In genomic region chr9:137383453-137384115, GRCh38 we compare ENCODE assay signal across 19 cellular contexts. TPM values are rescaled to one million over a fixed set of nuclear protein-coding genes. Genes with fewer than 3 reads are reported as not detected.
DNase-seq lines count a peak whose midpoint lies in the region; ATAC-seq and TF ChIP-seq lines count a peak whose summit lies in the region.
"Had no signal": no experiment of that assay in that cellular context is flagged by ENCODE, and none has a peak within 500 bp of the region (broad histone marks: within the 10 kb centered on the region; RNA-seq: fewer than 3 reads in every experiment).

No MANE protein-coding gene starts in this region.

- H3K4me1 Mint-ChIP-seq in Calu3 (ENCODE audit: low read depth, unreplicated experiment), result no peaks in the 10 kb centered on the region

- CTCF ChIA-PET in Calu3 (lab: Charles Lee), result no interaction called here

- ATAC-seq in right cardiac atrium (no peak), upper lobe of right lung (no peak), HG03095 (IDR thresholded peaks at IDR 0.05; ENCODE audit: unreplicated experiment) (no peak)
- ATAC-seq: activated CD8-positive, alpha-beta T cell treated with anti-CD3 and anti-CD28 coated beads for 36 hours; activated T-cell treated with anti-CD3 and anti-CD28 coated beads, Interleukin-2, amount 50 U/mL, for 72 hours; naive thymus-derived CD8-positive, alpha-beta T cell had no signal

- no peaks in the 10 kb centered on the region for H3K27me3 Mint-ChIP-seq in Calu3 (ENCODE audit: unreplicated experiment)
- H3K27me3 Mint-ChIP-seq: activated CD8-positive, alpha-beta T cell treated with anti-CD3 and anti-CD28 coated beads for 36 hours; IgD-negative memory B cell; naive thymus-derived CD8-positive, alpha-beta T cell had no signal

- TF ChIP-seq CTCF in right atrium auricular region (IDR thresholded peaks at IDR 0.05) (no peak), upper lobe of right lung (IDR thresholded peaks at IDR 0.05) (no peak), Calu3 (IDR thresholded peaks at IDR 0.05; ENCODE audit: unreplicated experiment) (no peak)

- H3K27me3 ChIP-seq in right atrium auricular region (no peaks in the 10 kb centered on the region), right cardiac atrium (ENCODE audit: control insufficient read depth, insufficient read depth) (no peaks in the 10 kb centered on the region), upper lobe of right lung (no peaks in the 10 kb centered on the region)
- H3K27me3 ChIP-seq: esophagus squamous epithelium had no signal

- H3K9me3 Mint-ChIP-seq in Calu3 (ENCODE audit: low read depth, unreplicated experiment), result no peaks in the 10 kb centered on the region
- H3K9me3 Mint-ChIP-seq: activated CD8-positive, alpha-beta T cell treated with anti-CD3 and anti-CD28 coated beads for 36 hours; activated T-cell treated with anti-CD3 and anti-CD28 coated beads, Interleukin-2, amount 50 U/mL, for 72 hours; IgD-negative memory B cell; naive thymus-derived CD8-positive, alpha-beta T cell had no signal

- H3K36me3 Mint-ChIP-seq in Calu3 (ENCODE audit: insufficient read depth, unreplicated experiment), result peaks cover 14% of the 10 kb centered on the region
- H3K36me3 Mint-ChIP-seq: IgD-negative memory B cell had no signal

- no peak overlapping the region for H3K4me3 ChIP-seq in right atrium auricular region
- H3K4me3 ChIP-seq in right cardiac atrium (ENCODE audit: low read length), result no peak overlapping the region
- no peak overlapping the region for H3K4me3 ChIP-seq in upper lobe of right lung
- H3K4me3 ChIP-seq: esophagus squamous epithelium had no signal

- H3K27ac ChIP-seq in right atrium auricular region (no peak overlapping the region), right cardiac atrium (ENCODE audit: low read length) (no peak overlapping the region), upper lobe of right lung (no peak overlapping the region)
- H3K27ac ChIP-seq: esophagus squamous epithelium had no signal

- H3K9me3 ChIP-seq in right atrium auricular region (no peaks in the 10 kb centered on the region), right cardiac atrium (ENCODE audit: control insufficient read depth, low read length) (no peaks in the 10 kb centered on the region), upper lobe of right lung (no peaks in the 10 kb centered on the region)
- H3K9me3 ChIP-seq: Caco-2, esophagus squamous epithelium had no signal

- H3K27ac Mint-ChIP-seq in Calu3 (ENCODE audit: unreplicated experiment), result no peak overlapping the region
- H3K27ac Mint-ChIP-seq: activated CD8-positive, alpha-beta T cell treated with anti-CD3 and anti-CD28 coated beads for 36 hours; activated T-cell treated with anti-CD3 and anti-CD28 coated beads, Interleukin-2, amount 50 U/mL, for 72 hours; IgD-negative memory B cell had no signal

- peaks cover 0 to 17% of the 10 kb centered on the region in 2 donors for H3K4me1 ChIP-seq in right atrium auricular region
- H3K4me1 ChIP-seq in right cardiac atrium (ENCODE audit: control insufficient read depth, insufficient read depth, low read length), result no peaks in the 10 kb centered on the region
- peaks cover 7% of the 10 kb centered on the region for H3K4me1 ChIP-seq in upper lobe of right lung
- H3K4me1 ChIP-seq: Caco-2 had no signal

- 80% methylated on average over 28 of the region's 28 CpGs for WGBS in right cardiac atrium

- intact Hi-C loops in cardiac septum (cut with DNase I) (no loop called here), right cardiac atrium (cut with DNase I) (no loop called here), upper lobe of right lung (cut with DNase I) (no loop called here), Calu3 (cut with micrococcal nuclease; ENCODE audit: unreplicated experiment) (no loop called here)

- H3K4me3 Mint-ChIP-seq in Calu3 (ENCODE audit: low read depth, unreplicated experiment), result no peak overlapping the region
- H3K4me3 Mint-ChIP-seq: activated CD8-positive, alpha-beta T cell treated with anti-CD3 and anti-CD28 coated beads for 36 hours; activated T-cell treated with anti-CD3 and anti-CD28 coated beads, Interleukin-2, amount 50 U/mL, for 72 hours; IgD-negative memory B cell had no signal

- BruUV-seq in Calu3 (replicated peaks; lab: Mats Ljungman, UMichigan), result no TSS peak

- H3K36me3 ChIP-seq in right atrium auricular region, result no peaks in the 10 kb centered on the region
- H3K36me3 ChIP-seq in upper lobe of right lung, result no peaks in the 10 kb centered on the region

- peak; percentile 63 for DNase-seq in cardiac septum (ENCODE audit: low spot score)
- DNase-seq in right atrium auricular region (ENCODE audit: low spot score), result no peak
- peak; percentile 81 for DNase-seq in NCI-H69 (lab: John Stamatoyannopoulos, UW)
- peak; percentile 10 to 52 (median 34) for DNase-seq in right cardiac atrium
- DNase-seq in upper lobe of right lung, result peak; percentile 60
- no peak for DNase-seq in stimulated activated CD4-positive, alpha-beta T cell treated with anti-CD3 and anti-CD28 coated beads, Interleukin-15, amount 100 ng/mL, for 24 hours
- DNase-seq in Calu3, result no peak
- DNase-seq: activated CD8-positive, alpha-beta T cell treated with anti-CD3 and anti-CD28 coated beads for 36 hours; activated T-cell treated with anti-CD3 and anti-CD28 coated beads, Interleukin-2, amount 50 U/mL, for 72 hours; esophagus squamous epithelium; GDM1; NCI-H2227 treated with DMSO at 0.1 percent for 48 hours; SW 1271 had no signal

RNA-seq across cellular contexts. Expression of gene EXD3, which starts 39.4 kb away (rescaled TPM):
- total RNA-seq in cardiac septum, result 11.3 TPM
- 1 to 10 TPM; 5.9 to 6.0 TPM for total RNA-seq in right atrium auricular region
- 10 to 100 TPM in 2 of 4 donors, 1 to 10 TPM in 2; 7.9 to 13.4 (median 11.1) TPM for total RNA-seq in right cardiac atrium
- 14.6 TPM for polyA plus RNA-seq in right cardiac atrium
- 27.3 TPM for total RNA-seq in upper lobe of right lung
- total RNA-seq in Calu3 (2022), result 13.2 and 15.3 TPM in 2 replicates

RNA-seq across cellular contexts. Expression of gene NOXA1, which starts 39.6 kb away (rescaled TPM):
- total RNA-seq in cardiac septum (3.3 TPM), right atrium auricular region (1 to 10 TPM in 1 of 2 donors, under 1 TPM in 1; 0.94 to 3.4 TPM), right cardiac atrium (1 to 10 TPM; 3.1 to 7.5 (median 4.5) TPM), upper lobe of right lung (6.5 TPM), Calu3 (2022) (12.0 and 12.3 TPM in 2 replicates)
- polyA plus RNA-seq in right cardiac atrium, result 4.3 TPM
- total RNA-seq: OCI-LY7 had no signal

RNA-seq across cellular contexts. Expression of gene ENTPD8, which starts 57.6 kb away (rescaled TPM):
- not detected for total RNA-seq in cardiac septum
- total RNA-seq in right atrium auricular region, result not detected
- not detected for total RNA-seq in right cardiac atrium
- polyA plus RNA-seq in right cardiac atrium, result not detected
- total RNA-seq in upper lobe of right lung, result not detected
- 0.97 and 1.6 TPM in 2 replicates for total RNA-seq in Calu3 (2022)
- total RNA-seq: activated CD8-positive, alpha-beta T cell treated with anti-CD3 and anti-CD28 coated beads for 36 hours; activated T-cell treated with anti-CD3 and anti-CD28 coated beads, Interleukin-2, amount 50 U/mL, for 72 hours; esophagus squamous epithelium; naive thymus-derived CD8-positive, alpha-beta T cell; OCI-LY7; subcutaneous adipose tissue had no signal
- polyA plus RNA-seq: IgD-negative memory B cell; naive thymus-derived CD8-positive, alpha-beta T cell had no signal

Comparison
In these comparisons a context has a peak if more than half of its experiments do, and no peak if none do; other contexts are left out.
1. DNase-seq: peak in cardiac septum (single experiment), NCI-H69 (single experiment), right cardiac atrium (3 of 3) and upper lobe of right lung (single experiment); none in right atrium auricular region (single experiment), stimulated activated CD4-positive, alpha-beta T cell treated with anti-CD3 and anti-CD28 coated beads, Interleukin-15, amount 100 ng/mL, for 24 hours (single experiment) and Calu3 (single experiment).